In genomic region chr17:38729368-38729885, GRCh38 we compare ENCODE assay signal across 8 cellular contexts. TPM values are rescaled to one million over a fixed set of nuclear protein-coding genes. Genes with fewer than 3 reads are reported as not detected.
DNase-seq lines count a peak whose midpoint lies in the region; ATAC-seq and TF ChIP-seq lines count a peak whose summit lies in the region.

No MANE protein-coding gene starts in this region.

- peaks cover 16% of the 10 kb centered on the region for H3K27me3 ChIP-seq in iPS-18a (ENCODE audit: control insufficient read depth, insufficient read depth, low read length)

- peaks cover 5% of the 10 kb centered on the region for H3K27me3 Mint-ChIP-seq in HFFc6 (ENCODE audit: insufficient read depth)
- H3K27me3 Mint-ChIP-seq in stimulated activated naive B cell treated with anti-CD40 and anti-IgM and Interleukin-4, amounts not matched to agents 10 μg/mL and 1 μg/mL and 100 μg/mL, for 72 hours = no peaks in the 10 kb centered on the region

- peak overlapping the region; percentile 55 for H3K4me3 ChIP-seq in iPS-18a (ENCODE audit: low read length)

- H3K36me3 Mint-ChIP-seq in HFFc6 (ENCODE audit: low read depth) = peaks cover 7% of the 10 kb centered on the region; the same call in 1 of the 2 replicates
- peaks cover 25 to 27% of the 10 kb centered on the region in 2 donors for H3K36me3 Mint-ChIP-seq in stimulated activated naive B cell treated with anti-CD40 and anti-IgM and Interleukin-4, amounts not matched to agents 10 μg/mL and 1 μg/mL and 100 μg/mL, for 72 hours

- no peak overlapping the region for H3K27ac ChIP-seq in iPS-18a (ENCODE audit: low read length)

- H3K4me1 Mint-ChIP-seq in HFFc6 (ENCODE audit: low read depth) = peaks cover 44% of the 10 kb centered on the region
- peaks cover 49 to 74% of the 10 kb centered on the region in 2 donors for H3K4me1 Mint-ChIP-seq in stimulated activated naive B cell treated with anti-CD40 and anti-IgM and Interleukin-4, amounts not matched to agents 10 μg/mL and 1 μg/mL and 100 μg/mL, for 72 hours

- H3K27ac Mint-ChIP-seq in HFFc6 = peak overlapping the region; percentile 29; the same call in 1 of the 2 replicates
- H3K27ac Mint-ChIP-seq in stimulated activated naive B cell treated with anti-CD40 and anti-IgM and Interleukin-4, amounts not matched to agents 10 μg/mL and 1 μg/mL and 100 μg/mL, for 72 hours = peak overlapping the region; percentile 86

- no peak for TF ChIP-seq CTCF in HFFc6 (IDR thresholded peaks at IDR 0.05)

- no peak for ATAC-seq in stimulated activated naive B cell treated with anti-CD40 and anti-IgM and Interleukin-4, amounts not matched to agents 10 μg/mL and 1 μg/mL and 100 μg/mL, for 72 hours (replicated peaks)
- no peak for ATAC-seq in HG02798 (IDR thresholded peaks at IDR 0.05; ENCODE audit: poor library complexity, unreplicated experiment)

- H3K4me3 Mint-ChIP-seq in HFFc6 = peak overlapping the region; percentile 80
- H3K4me3 Mint-ChIP-seq in stimulated activated naive B cell treated with anti-CD40 and anti-IgM and Interleukin-4, amounts not matched to agents 10 μg/mL and 1 μg/mL and 100 μg/mL, for 72 hours = peak overlapping the region; percentile 72 to 73

- H3K4me1 ChIP-seq in iPS-18a (ENCODE audit: control insufficient read depth, low read depth, low read length) = peaks cover 4% of the 10 kb centered on the region

- no peaks in the 10 kb centered on the region for H3K9me3 ChIP-seq in iPS-18a (ENCODE audit: control insufficient read depth, low read depth, low read length)

- H3K9ac ChIP-seq in iPS-18a (ENCODE audit: low read length) = peak overlapping the region; percentile 34

- no peaks in the 10 kb centered on the region for H3K9me3 Mint-ChIP-seq in HFFc6
- H3K9me3 Mint-ChIP-seq in stimulated activated naive B cell treated with anti-CD40 and anti-IgM and Interleukin-4, amounts not matched to agents 10 μg/mL and 1 μg/mL and 100 μg/mL, for 72 hours = peaks cover 2 to 7% of the 10 kb centered on the region in 2 donors

- peaks cover 2% of the 10 kb centered on the region for H3K36me3 ChIP-seq in iPS-18a (ENCODE audit: control insufficient read depth, low read depth, low read length)

- DNase-seq in HFFc6 = no peak
- peak; percentile 31 to 38 for DNase-seq in activated T-cell treated with anti-CD3 and anti-CD28 coated beads, Interleukin-2, amount 50 U/mL, for 48 hours
- DNase-seq in stimulated activated naive B cell treated with anti-CD40 and anti-IgM and Interleukin-4, amounts not matched to agents 10 μg/mL and 1 μg/mL and 100 μg/mL, for 72 hours = no peak
- DNase-seq in nucleus accumbens (lab: John Stamatoyannopoulos, UW) = no peak
- no peak for DNase-seq in NK-92 (lab: John Stamatoyannopoulos, UW; ENCODE audit: unreplicated experiment)
- DNase-seq in NK-92 treated with Interleukin-12 subunit alpha and Interleukin-12 subunit beta, amount 100 ng/mL, for 24 hours (lab: John Stamatoyannopoulos, UW) = no peak

RNA-seq across cellular contexts. Expression of gene CISD3, which starts 0.7 kb away (rescaled TPM):
- total RNA-seq in HFFc6 (2021; fragmentation: NEBNext Ultra II Directional; extraction: Animal tissue kit (Norgen Biotek cat#: 25700)) = 10 to 100 TPM; 35.0 to 38.7 (median 36.6) TPM

RNA-seq across cellular contexts. Expression of gene PCGF2, which starts 18.7 kb away (rescaled TPM):
- 10 to 100 TPM; 59.7 to 73.5 (median 69.0) TPM for total RNA-seq in HFFc6 (2021; fragmentation: NEBNext Ultra II Directional; extraction: Animal tissue kit (Norgen Biotek cat#: 25700))

RNA-seq across cellular contexts. Expression of gene PSMB3, which starts 23.1 kb away (rescaled TPM):
- total RNA-seq in HFFc6 (2021; fragmentation: NEBNext Ultra II Directional; extraction: Animal tissue kit (Norgen Biotek cat#: 25700)) = 100 to 1,000 TPM; 232 to 273 (median 253) TPM

RNA-seq across cellular contexts. Expression of gene MLLT6, which starts 24.4 kb away (rescaled TPM):
- 10 to 100 TPM; 26.5 to 31.5 (median 30.2) TPM for total RNA-seq in HFFc6 (2021; fragmentation: NEBNext Ultra II Directional; extraction: Animal tissue kit (Norgen Biotek cat#: 25700))

RNA-seq across cellular contexts. Expression of gene EPOP, which starts 54.7 kb away (rescaled TPM):
- 1 to 10 TPM in 5 of 6 experiments, under 1 TPM in 1; 0.95 to 1.4 (median 1.3) TPM for total RNA-seq in HFFc6 (2021; fragmentation: NEBNext Ultra II Directional; extraction: Animal tissue kit (Norgen Biotek cat#: 25700))

Comparison
In these comparisons a context has a peak if more than half of its experiments do, and no peak if none do; other contexts are left out.
1. DNase-seq: peak in activated T-cell treated with anti-CD3 and anti-CD28 coated beads, Interleukin-2, amount 50 U/mL, for 48 hours (2 of 2); none in HFFc6 (single experiment), stimulated activated naive B cell treated with anti-CD40 and anti-IgM and Interleukin-4, amounts not matched to agents 10 μg/mL and 1 μg/mL and 100 μg/mL, for 72 hours (single experiment), nucleus accumbens (0 of 56), NK-92 (single experiment) and NK-92 treated with Interleukin-12 subunit alpha and Interleukin-12 subunit beta, amount 100 ng/mL, for 24 hours (single experiment).